2 cellular contexts compared by ENCODE assay signal in genomic region chr6:77607004-77607403, GRCh38.
TF ChIP-seq lines count a peak whose summit lies in the region.

No MANE protein-coding gene starts in this region.

TF ChIP-seq in HepG2, 621 proteins besides CTCF, POLR2A, EP300 and RAD21:
- TF ChIP-seq MAFK (conservative IDR thresholded peaks at IDR 0.05 in 1 of 2, IDR thresholded peaks at IDR 0.05 in 1 of 2; ENCODE audit: low read length in 2 of 2) (peak; percentile 72 to 86), ZNF75D (CRISPR knock-in tag; IDR thresholded peaks at IDR 0.05; ENCODE audit: borderline replicate concordance) (no peak), MAFF (IDR thresholded peaks at IDR 0.05; ENCODE audit: low read depth, low read length) (peak; percentile 76), ISL2 (CRISPR knock-in tag; IDR thresholded peaks at IDR 0.05) (no peak)

TF ChIP-seq in IMR-90, 13 proteins besides CTCF, POLR2A, EP300 and RAD21:
- TF ChIP-seq USF2 (IDR thresholded peaks at IDR 0.05; ENCODE audit: low read depth, low read length) = no peak
- peak; percentile 37; the same call in 1 of the 2 replicates for TF ChIP-seq MAFK (IDR thresholded peaks at IDR 0.05; ENCODE audit: low read depth, low read length)
